Comparison of ENCODE assay signal across 16 cellular contexts in the genomic region with DNA sequence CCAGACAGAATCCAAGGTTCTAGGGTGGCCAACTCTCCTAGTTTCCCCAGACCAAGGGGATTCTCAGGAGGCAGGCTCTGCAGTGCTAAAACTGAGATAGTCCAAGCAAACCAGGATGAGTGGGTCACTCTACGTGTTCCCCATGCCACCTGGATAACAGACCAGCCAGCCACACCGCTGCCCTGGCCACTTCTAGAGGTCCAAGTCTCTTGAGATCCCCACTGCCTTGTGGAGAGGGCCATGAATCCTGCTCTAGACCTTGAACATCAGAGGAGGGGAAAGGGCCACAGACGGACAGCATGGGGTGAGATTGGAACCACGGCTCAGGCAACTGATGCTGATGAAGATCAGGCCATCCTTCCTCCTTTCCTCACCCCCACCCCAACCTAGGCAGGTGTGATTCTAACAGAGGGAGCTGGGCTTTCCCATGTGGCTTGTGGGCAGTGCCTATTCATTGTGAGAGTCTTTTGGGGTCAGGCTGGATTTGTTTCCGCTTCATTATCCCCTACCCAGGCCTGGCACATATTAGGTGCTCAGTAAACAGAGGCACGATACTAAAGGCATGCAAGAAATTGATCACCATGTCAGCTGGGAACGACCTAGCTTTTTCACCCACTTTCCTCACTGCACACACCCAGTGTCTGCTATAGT. TPM values are rescaled to one million over a fixed set of nuclear protein-coding genes. Genes with fewer than 3 reads are reported as not detected.
DNase-seq lines count a peak whose midpoint lies in the region; ATAC-seq, FAIRE-seq and TF ChIP-seq lines count a peak whose summit lies in the region.
"Had no signal": no experiment of that assay in that cellular context is flagged by ENCODE, and none has a peak within 500 bp of the region (broad histone marks: within the 10 kb centered on the region; RNA-seq: fewer than 3 reads in every experiment).

No MANE protein-coding gene starts in this region.

- H3K27me3 ChIP-seq in pancreas = no peaks in the 10 kb centered on the region
- H3K27me3 ChIP-seq: heart left ventricle, sigmoid colon had no signal

- no peaks in the 10 kb centered on the region for H3K36me3 Mint-ChIP-seq in activated naive CD4-positive, alpha-beta T cell treated with anti-CD3 and anti-CD28 coated beads for 36 hours (ENCODE audit: low read depth)
- H3K36me3 Mint-ChIP-seq in T-helper 1 cell treated with Interleukin-12 subunit alpha and Interleukin-12 subunit beta and Interleukin-4 antibody, amounts not matched to agents 30 μg/mL and 1 μg/mL, for 36 hours (ENCODE audit: low read depth) = no peaks in the 10 kb centered on the region

- H3K9me3 ChIP-seq in pancreas = no peaks in the 10 kb centered on the region
- H3K9me3 ChIP-seq: heart left ventricle, sigmoid colon had no signal

- peaks cover 7% of the 10 kb centered on the region for H3K27me3 Mint-ChIP-seq in activated naive CD4-positive, alpha-beta T cell treated with anti-CD3 and anti-CD28 coated beads for 36 hours (ENCODE audit: low read depth)
- peaks cover 16% of the 10 kb centered on the region for H3K27me3 Mint-ChIP-seq in T-helper 1 cell treated with Interleukin-12 subunit alpha and Interleukin-12 subunit beta and Interleukin-4 antibody, amounts not matched to agents 30 μg/mL and 1 μg/mL, for 36 hours (ENCODE audit: low read depth)

- peaks cover 0 to 16% (median 5%) of the 10 kb centered on the region in 3 donors for H3K4me1 ChIP-seq in pancreas

- H3K9me3 Mint-ChIP-seq in activated naive CD4-positive, alpha-beta T cell treated with anti-CD3 and anti-CD28 coated beads for 36 hours = no peaks in the 10 kb centered on the region
- no peaks in the 10 kb centered on the region for H3K9me3 Mint-ChIP-seq in T-helper 1 cell treated with Interleukin-12 subunit alpha and Interleukin-12 subunit beta and Interleukin-4 antibody, amounts not matched to agents 30 μg/mL and 1 μg/mL, for 36 hours
- H3K9me3 Mint-ChIP-seq: nephron had no signal

- CTCF ChIA-PET in activated naive CD4-positive, alpha-beta T cell treated with anti-CD3 and anti-CD28 coated beads for 36 hours (lab: Charles Lee) = no interaction called here

- H3K4me3 ChIP-seq in pancreas = no peak overlapping the region
- H3K4me3 ChIP-seq: cardiac muscle cell, heart left ventricle, sigmoid colon had no signal

- intact Hi-C loops in activated naive CD4-positive, alpha-beta T cell treated with anti-CD3 and anti-CD28 coated beads for 36 hours (cut with micrococcal nuclease) = no loop called here
- intact Hi-C loops in pancreas (cut with DNase I) = no loop called here

- no peak overlapping the region for H3K27ac ChIP-seq in pancreas
- H3K27ac ChIP-seq: cardiac muscle cell, heart left ventricle, sigmoid colon had no signal

- ATAC-seq in GM21619 (IDR thresholded peaks at IDR 0.05; ENCODE audit: unreplicated experiment) = peak; percentile 66
- ATAC-seq in stimulated activated naive CD8-positive, alpha-beta T cell treated with anti-CD3 and anti-CD28 coated beads, Interleukin-15, Interleukin-2, amounts not matched to agents 100 U/mL and 50 U/mL, for 24 hours = peak; percentile 64
- ATAC-seq in pancreas = no peak
- ATAC-seq: heart left ventricle, left colon had no signal

- no peak for FAIRE-seq in pancreas (lab: Jason Lieb, UNC)

- H3K27ac Mint-ChIP-seq in activated naive CD4-positive, alpha-beta T cell treated with anti-CD3 and anti-CD28 coated beads for 36 hours = no peak overlapping the region
- peak overlapping the region; percentile 2 for H3K27ac Mint-ChIP-seq in T-helper 1 cell treated with Interleukin-12 subunit alpha and Interleukin-12 subunit beta and Interleukin-4 antibody, amounts not matched to agents 30 μg/mL and 1 μg/mL, for 36 hours
- H3K27ac Mint-ChIP-seq: nephron had no signal

- H3K36me3 ChIP-seq in pancreas = no peaks in the 10 kb centered on the region
- H3K36me3 ChIP-seq: cardiac muscle cell, heart left ventricle, sigmoid colon had no signal

- no peak overlapping the region for H3K4me3 Mint-ChIP-seq in activated naive CD4-positive, alpha-beta T cell treated with anti-CD3 and anti-CD28 coated beads for 36 hours
- H3K4me3 Mint-ChIP-seq in T-helper 1 cell treated with Interleukin-12 subunit alpha and Interleukin-12 subunit beta and Interleukin-4 antibody, amounts not matched to agents 30 μg/mL and 1 μg/mL, for 36 hours = no peak overlapping the region
- H3K4me3 Mint-ChIP-seq: nephron had no signal

- DNase-seq in activated naive CD4-positive, alpha-beta T cell treated with anti-CD3 and anti-CD28 coated beads for 36 hours = peak; percentile 6
- DNase-seq in activated naive CD4-positive, alpha-beta T cell treated with anti-CD3 and anti-CD28 coated beads, Interleukin-2, amount 50 U/mL, for 16 hours = no peak
- DNase-seq in stimulated activated naive CD8-positive, alpha-beta T cell treated with anti-CD3 and anti-CD28 coated beads, Interleukin-15, Interleukin-2, amounts not matched to agents 100 U/mL and 50 U/mL, for 24 hours = peak; percentile 53
- DNase-seq in anterior cingulate cortex (lab: John Stamatoyannopoulos, UW) = no peak
- DNase-seq in pancreas = no peak
- no peak for DNase-seq in NOMO-1 treated with DMSO at 0.1 percent for 48 hours (lab: John Stamatoyannopoulos, UW; ENCODE audit: unreplicated experiment)
- DNase-seq: DMS153, heart left ventricle, left colon, sigmoid colon, T-helper 9 cell had no signal

- TF ChIP-seq CTCF in pancreas (IDR thresholded peaks at IDR 0.05) = no peak

- H3K4me1 Mint-ChIP-seq in activated naive CD4-positive, alpha-beta T cell treated with anti-CD3 and anti-CD28 coated beads for 36 hours (ENCODE audit: low read depth) = no peaks in the 10 kb centered on the region
- H3K4me1 Mint-ChIP-seq in T-helper 1 cell treated with Interleukin-12 subunit alpha and Interleukin-12 subunit beta and Interleukin-4 antibody, amounts not matched to agents 30 μg/mL and 1 μg/mL, for 36 hours (ENCODE audit: low read depth) = peaks cover 10% of the 10 kb centered on the region
- H3K4me1 Mint-ChIP-seq: nephron had no signal

- WGBS in pancreas, 2 donors = 88 to 92% methylated on average over 6 to 7 of the region's 7 CpGs

RNA-seq across cellular contexts. Expression of a gene that starts 16.8 kb away (rescaled TPM):
- not detected for total RNA-seq in activated naive CD4-positive, alpha-beta T cell treated with anti-CD3 and anti-CD28 coated beads for 36 hours
- total RNA-seq in pancreas = under 1 TPM in 3 of 6 donors, not detected in 3; 0.08 to 0.18 (median 0.16) TPM
- under 1 TPM; 0.05 to 0.34 TPM for polyA plus RNA-seq in pancreas
- total RNA-seq: H4 had no signal

RNA-seq across cellular contexts. Expression of a gene that starts 41.6 kb away (rescaled TPM):
- under 1 TPM; 0.12 to 0.29 TPM for total RNA-seq in activated naive CD4-positive, alpha-beta T cell treated with anti-CD3 and anti-CD28 coated beads for 36 hours
- 10 to 100 TPM in 2 of 6 donors, 1 to 10 TPM in 4; 1.8 to 39.7 (median 3.7) TPM for total RNA-seq in pancreas
- 1 to 10 TPM; 6.5 to 8.6 TPM for polyA plus RNA-seq in pancreas

Comparison
In these comparisons a context has a peak if more than half of its experiments do, and no peak if none do; other contexts are left out.
1. DNase-seq: peak in activated naive CD4-positive, alpha-beta T cell treated with anti-CD3 and anti-CD28 coated beads for 36 hours (single experiment) and stimulated activated naive CD8-positive, alpha-beta T cell treated with anti-CD3 and anti-CD28 coated beads, Interleukin-15, Interleukin-2, amounts not matched to agents 100 U/mL and 50 U/mL, for 24 hours (single experiment); none in activated naive CD4-positive, alpha-beta T cell treated with anti-CD3 and anti-CD28 coated beads, Interleukin-2, amount 50 U/mL, for 16 hours (single experiment), anterior cingulate cortex (0 of 58), pancreas (0 of 6) and NOMO-1 treated with DMSO at 0.1 percent for 48 hours (single experiment).
2. ATAC-seq: peak in GM21619 (single experiment) and stimulated activated naive CD8-positive, alpha-beta T cell treated with anti-CD3 and anti-CD28 coated beads, Interleukin-15, Interleukin-2, amounts not matched to agents 100 U/mL and 50 U/mL, for 24 hours (single experiment); none in pancreas (0 of 4).